Comparison of ENCODE assay signal across 1 cellular context in genomic region chr22:39520054-39520873, GRCh38.
TF ChIP-seq lines count a peak whose summit lies in the region.

TSS of gene ATF4 (plus strand) at chr22:39520562. CDS start at chr22:39521446, 884 bp downstream.

TF ChIP-seq in HepG2, 621 proteins besides CTCF, POLR2A, EP300 and RAD21 (continued from another document and continues in another):
- TF ChIP-seq, protein P1, sequence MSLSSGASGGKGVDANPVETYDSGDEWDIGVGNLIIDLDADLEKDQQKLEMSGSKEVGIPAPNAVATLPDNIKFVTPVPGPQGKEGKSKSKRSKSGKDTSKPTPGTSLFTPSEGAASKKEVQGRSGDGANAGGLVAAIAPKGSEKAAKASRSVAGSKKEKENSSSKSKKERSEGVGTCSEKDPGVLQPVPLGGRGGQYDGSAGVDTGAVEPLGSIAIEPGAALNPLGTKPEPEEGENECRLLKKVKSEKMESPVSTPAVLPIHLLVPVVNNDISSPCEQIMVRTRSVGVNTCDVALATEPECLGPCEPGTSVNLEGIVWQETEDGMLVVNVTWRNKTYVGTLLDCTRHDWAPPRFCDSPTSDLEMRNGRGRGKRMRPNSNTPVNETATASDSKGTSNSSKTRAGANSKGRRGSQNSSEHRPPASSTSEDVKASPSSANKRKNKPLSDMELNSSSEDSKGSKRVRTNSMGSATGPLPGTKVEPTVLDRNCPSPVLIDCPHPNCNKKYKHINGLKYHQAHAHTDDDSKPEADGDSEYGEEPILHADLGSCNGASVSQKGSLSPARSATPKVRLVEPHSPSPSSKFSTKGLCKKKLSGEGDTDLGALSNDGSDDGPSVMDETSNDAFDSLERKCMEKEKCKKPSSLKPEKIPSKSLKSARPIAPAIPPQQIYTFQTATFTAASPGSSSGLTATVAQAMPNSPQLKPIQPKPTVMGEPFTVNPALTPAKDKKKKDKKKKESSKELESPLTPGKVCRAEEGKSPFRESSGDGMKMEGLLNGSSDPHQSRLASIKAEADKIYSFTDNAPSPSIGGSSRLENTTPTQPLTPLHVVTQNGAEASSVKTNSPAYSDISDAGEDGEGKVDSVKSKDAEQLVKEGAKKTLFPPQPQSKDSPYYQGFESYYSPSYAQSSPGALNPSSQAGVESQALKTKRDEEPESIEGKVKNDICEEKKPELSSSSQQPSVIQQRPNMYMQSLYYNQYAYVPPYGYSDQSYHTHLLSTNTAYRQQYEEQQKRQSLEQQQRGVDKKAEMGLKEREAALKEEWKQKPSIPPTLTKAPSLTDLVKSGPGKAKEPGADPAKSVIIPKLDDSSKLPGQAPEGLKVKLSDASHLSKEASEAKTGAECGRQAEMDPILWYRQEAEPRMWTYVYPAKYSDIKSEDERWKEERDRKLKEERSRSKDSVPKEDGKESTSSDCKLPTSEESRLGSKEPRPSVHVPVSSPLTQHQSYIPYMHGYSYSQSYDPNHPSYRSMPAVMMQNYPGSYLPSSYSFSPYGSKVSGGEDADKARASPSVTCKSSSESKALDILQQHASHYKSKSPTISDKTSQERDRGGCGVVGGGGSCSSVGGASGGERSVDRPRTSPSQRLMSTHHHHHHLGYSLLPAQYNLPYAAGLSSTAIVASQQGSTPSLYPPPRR (CRISPR knock-in tag; IDR thresholded peaks at IDR 0.05; ENCODE audit: borderline replicate concordance) = peak; percentile 38; the same call in 1 of the 2 replicates
- TF ChIP-seq SNAPC2 (CRISPR knock-in tag; IDR thresholded peaks at IDR 0.05) = no peak; the same call in 1 of the 2 replicates
- peak; percentile 88 for TF ChIP-seq USF2 (IDR thresholded peaks at IDR 0.05; ENCODE audit: low read depth, low read length)
- TF ChIP-seq USF2 (CRISPR knock-in tag; IDR thresholded peaks at IDR 0.05; ENCODE audit: borderline replicate concordance) = peak; percentile 99; the same call in 1 of the 2 replicates
- TF ChIP-seq MYNN (CRISPR knock-in tag; IDR thresholded peaks at IDR 0.05; ENCODE audit: low read depth) = no peak
- TF ChIP-seq, protein P2, sequence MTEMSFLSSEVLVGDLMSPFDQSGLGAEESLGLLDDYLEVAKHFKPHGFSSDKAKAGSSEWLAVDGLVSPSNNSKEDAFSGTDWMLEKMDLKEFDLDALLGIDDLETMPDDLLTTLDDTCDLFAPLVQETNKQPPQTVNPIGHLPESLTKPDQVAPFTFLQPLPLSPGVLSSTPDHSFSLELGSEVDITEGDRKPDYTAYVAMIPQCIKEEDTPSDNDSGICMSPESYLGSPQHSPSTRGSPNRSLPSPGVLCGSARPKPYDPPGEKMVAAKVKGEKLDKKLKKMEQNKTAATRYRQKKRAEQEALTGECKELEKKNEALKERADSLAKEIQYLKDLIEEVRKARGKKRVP (CRISPR knock-in tag; IDR thresholded peaks at IDR 0.05) = peak in 1 of 2 experiments; percentile 74; a peak in 2 of 4 replicates
- TF ChIP-seq KLF6 (CRISPR knock-in tag; IDR thresholded peaks at IDR 0.05) = peak; percentile 82
- TF ChIP-seq, protein P3, sequence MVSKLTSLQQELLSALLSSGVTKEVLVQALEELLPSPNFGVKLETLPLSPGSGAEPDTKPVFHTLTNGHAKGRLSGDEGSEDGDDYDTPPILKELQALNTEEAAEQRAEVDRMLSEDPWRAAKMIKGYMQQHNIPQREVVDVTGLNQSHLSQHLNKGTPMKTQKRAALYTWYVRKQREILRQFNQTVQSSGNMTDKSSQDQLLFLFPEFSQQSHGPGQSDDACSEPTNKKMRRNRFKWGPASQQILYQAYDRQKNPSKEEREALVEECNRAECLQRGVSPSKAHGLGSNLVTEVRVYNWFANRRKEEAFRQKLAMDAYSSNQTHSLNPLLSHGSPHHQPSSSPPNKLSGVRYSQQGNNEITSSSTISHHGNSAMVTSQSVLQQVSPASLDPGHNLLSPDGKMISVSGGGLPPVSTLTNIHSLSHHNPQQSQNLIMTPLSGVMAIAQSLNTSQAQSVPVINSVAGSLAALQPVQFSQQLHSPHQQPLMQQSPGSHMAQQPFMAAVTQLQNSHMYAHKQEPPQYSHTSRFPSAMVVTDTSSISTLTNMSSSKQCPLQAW (CRISPR knock-in tag; IDR thresholded peaks at IDR 0.05) = peak; percentile 66
- no peak for TF ChIP-seq ATF6 (CRISPR knock-in tag; conservative IDR thresholded peaks at IDR 0.05)
- TF ChIP-seq, protein P4, sequence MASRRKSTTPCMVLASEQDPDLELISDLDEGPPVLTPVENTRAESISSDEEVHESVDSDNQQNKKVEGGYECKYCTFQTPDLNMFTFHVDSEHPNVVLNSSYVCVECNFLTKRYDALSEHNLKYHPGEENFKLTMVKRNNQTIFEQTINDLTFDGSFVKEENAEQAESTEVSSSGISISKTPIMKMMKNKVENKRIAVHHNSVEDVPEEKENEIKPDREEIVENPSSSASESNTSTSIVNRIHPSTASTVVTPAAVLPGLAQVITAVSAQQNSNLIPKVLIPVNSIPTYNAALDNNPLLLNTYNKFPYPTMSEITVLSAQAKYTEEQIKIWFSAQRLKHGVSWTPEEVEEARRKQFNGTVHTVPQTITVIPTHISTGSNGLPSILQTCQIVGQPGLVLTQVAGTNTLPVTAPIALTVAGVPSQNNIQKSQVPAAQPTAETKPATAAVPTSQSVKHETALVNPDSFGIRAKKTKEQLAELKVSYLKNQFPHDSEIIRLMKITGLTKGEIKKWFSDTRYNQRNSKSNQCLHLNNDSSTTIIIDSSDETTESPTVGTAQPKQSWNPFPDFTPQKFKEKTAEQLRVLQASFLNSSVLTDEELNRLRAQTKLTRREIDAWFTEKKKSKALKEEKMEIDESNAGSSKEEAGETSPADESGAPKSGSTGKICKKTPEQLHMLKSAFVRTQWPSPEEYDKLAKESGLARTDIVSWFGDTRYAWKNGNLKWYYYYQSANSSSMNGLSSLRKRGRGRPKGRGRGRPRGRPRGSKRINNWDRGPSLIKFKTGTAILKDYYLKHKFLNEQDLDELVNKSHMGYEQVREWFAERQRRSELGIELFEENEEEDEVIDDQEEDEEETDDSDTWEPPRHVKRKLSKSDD (CRISPR knock-in tag; IDR thresholded peaks at IDR 0.05; ENCODE audit: low read depth) = 0 out of 2 replicates have a peak, but pooled peaks have one; percentile 50
- peak; percentile 36 for TF ChIP-seq ZIK1 (CRISPR knock-in tag; IDR thresholded peaks at IDR 0.05; ENCODE audit: borderline replicate concordance, low read depth)
- TF ChIP-seq ZNF749 (CRISPR knock-in tag; IDR thresholded peaks at IDR 0.05; ENCODE audit: borderline replicate concordance) = no peak
- TF ChIP-seq MXI1 (IDR thresholded peaks at IDR 0.05; ENCODE audit: borderline replicate concordance, low read depth, low read length) = peak; percentile 86; the same call in 1 of the 3 replicates
- peak; percentile 26; the same call in 1 of the 2 replicates for TF ChIP-seq ZNF230 (CRISPR knock-in tag; IDR thresholded peaks at IDR 0.05)
- no peak for TF ChIP-seq RBAK (CRISPR knock-in tag; IDR thresholded peaks at IDR 0.05)
- TF ChIP-seq, protein P5, sequence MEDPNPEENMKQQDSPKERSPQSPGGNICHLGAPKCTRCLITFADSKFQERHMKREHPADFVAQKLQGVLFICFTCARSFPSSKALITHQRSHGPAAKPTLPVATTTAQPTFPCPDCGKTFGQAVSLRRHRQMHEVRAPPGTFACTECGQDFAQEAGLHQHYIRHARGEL (CRISPR knock-in tag; IDR thresholded peaks at IDR 0.05) = no peak
- 0 out of 2 replicates have a peak, but pooled peaks have one; percentile 34 for TF ChIP-seq FOXP4 (CRISPR knock-in tag; IDR thresholded peaks at IDR 0.05)
- TF ChIP-seq ZFP1 (CRISPR knock-in tag; IDR thresholded peaks at IDR 0.05) = peak; percentile 50; the same call in 1 of the 2 replicates
- TF ChIP-seq RNF2 (conservative IDR thresholded peaks at IDR 0.05; ENCODE audit: low read depth) = peak; percentile 68; the same call in 1 of the 2 replicates
- no peak for TF ChIP-seq MAF1 (CRISPR knock-in tag; IDR thresholded peaks at IDR 0.05; ENCODE audit: borderline replicate concordance)
- no peak for TF ChIP-seq ZNF7 (CRISPR knock-in tag; IDR thresholded peaks at IDR 0.05)
- TF ChIP-seq ZNF607 (CRISPR knock-in tag; IDR thresholded peaks at IDR 0.05; ENCODE audit: borderline replicate concordance) = peak; percentile 74; the same call in 1 of the 2 replicates
- TF ChIP-seq TP53 (CRISPR knock-in tag; conservative IDR thresholded peaks at IDR 0.05) = no peak; the same call in 1 of the 2 replicates
- TF ChIP-seq, protein P6, sequence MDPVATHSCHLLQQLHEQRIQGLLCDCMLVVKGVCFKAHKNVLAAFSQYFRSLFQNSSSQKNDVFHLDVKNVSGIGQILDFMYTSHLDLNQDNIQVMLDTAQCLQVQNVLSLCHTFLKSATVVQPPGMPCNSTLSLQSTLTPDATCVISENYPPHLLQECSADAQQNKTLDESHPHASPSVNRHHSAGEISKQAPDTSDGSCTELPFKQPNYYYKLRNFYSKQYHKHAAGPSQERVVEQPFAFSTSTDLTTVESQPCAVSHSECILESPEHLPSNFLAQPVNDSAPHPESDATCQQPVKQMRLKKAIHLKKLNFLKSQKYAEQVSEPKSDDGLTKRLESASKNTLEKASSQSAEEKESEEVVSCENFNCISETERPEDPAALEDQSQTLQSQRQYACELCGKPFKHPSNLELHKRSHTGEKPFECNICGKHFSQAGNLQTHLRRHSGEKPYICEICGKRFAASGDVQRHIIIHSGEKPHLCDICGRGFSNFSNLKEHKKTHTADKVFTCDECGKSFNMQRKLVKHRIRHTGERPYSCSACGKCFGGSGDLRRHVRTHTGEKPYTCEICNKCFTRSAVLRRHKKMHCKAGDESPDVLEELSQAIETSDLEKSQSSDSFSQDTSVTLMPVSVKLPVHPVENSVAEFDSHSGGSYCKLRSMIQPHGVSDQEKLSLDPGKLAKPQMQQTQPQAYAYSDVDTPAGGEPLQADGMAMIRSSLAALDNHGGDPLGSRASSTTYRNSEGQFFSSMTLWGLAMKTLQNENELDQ (CRISPR knock-in tag; IDR thresholded peaks at IDR 0.05; ENCODE audit: borderline replicate concordance) = peak; percentile 86; the same call in 1 of the 2 replicates
- TF ChIP-seq HNF4A (CRISPR knock-in tag; IDR thresholded peaks at IDR 0.05) = no peak
- TF ChIP-seq, protein P7, sequence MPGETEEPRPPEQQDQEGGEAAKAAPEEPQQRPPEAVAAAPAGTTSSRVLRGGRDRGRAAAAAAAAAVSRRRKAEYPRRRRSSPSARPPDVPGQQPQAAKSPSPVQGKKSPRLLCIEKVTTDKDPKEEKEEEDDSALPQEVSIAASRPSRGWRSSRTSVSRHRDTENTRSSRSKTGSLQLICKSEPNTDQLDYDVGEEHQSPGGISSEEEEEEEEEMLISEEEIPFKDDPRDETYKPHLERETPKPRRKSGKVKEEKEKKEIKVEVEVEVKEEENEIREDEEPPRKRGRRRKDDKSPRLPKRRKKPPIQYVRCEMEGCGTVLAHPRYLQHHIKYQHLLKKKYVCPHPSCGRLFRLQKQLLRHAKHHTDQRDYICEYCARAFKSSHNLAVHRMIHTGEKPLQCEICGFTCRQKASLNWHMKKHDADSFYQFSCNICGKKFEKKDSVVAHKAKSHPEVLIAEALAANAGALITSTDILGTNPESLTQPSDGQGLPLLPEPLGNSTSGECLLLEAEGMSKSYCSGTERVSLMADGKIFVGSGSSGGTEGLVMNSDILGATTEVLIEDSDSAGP (CRISPR knock-in tag; IDR thresholded peaks at IDR 0.05; ENCODE audit: borderline replicate concordance) = peak; percentile 68
- TF ChIP-seq, protein P8, sequence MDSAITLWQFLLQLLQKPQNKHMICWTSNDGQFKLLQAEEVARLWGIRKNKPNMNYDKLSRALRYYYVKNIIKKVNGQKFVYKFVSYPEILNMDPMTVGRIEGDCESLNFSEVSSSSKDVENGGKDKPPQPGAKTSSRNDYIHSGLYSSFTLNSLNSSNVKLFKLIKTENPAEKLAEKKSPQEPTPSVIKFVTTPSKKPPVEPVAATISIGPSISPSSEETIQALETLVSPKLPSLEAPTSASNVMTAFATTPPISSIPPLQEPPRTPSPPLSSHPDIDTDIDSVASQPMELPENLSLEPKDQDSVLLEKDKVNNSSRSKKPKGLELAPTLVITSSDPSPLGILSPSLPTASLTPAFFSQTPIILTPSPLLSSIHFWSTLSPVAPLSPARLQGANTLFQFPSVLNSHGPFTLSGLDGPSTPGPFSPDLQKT (CRISPR knock-in tag; IDR thresholded peaks at IDR 0.05; ENCODE audit: borderline replicate concordance) = 0 out of 2 replicates have a peak, but pooled peaks have one; percentile 34
- no peak for TF ChIP-seq RFX1 (IDR thresholded peaks at IDR 0.05)
- TF ChIP-seq FOXC1 (CRISPR knock-in tag; IDR thresholded peaks at IDR 0.05; ENCODE audit: borderline replicate concordance) = peak; percentile 80
